Comparison of ENCODE assay signal across 1 cellular context in the genomic region with DNA sequence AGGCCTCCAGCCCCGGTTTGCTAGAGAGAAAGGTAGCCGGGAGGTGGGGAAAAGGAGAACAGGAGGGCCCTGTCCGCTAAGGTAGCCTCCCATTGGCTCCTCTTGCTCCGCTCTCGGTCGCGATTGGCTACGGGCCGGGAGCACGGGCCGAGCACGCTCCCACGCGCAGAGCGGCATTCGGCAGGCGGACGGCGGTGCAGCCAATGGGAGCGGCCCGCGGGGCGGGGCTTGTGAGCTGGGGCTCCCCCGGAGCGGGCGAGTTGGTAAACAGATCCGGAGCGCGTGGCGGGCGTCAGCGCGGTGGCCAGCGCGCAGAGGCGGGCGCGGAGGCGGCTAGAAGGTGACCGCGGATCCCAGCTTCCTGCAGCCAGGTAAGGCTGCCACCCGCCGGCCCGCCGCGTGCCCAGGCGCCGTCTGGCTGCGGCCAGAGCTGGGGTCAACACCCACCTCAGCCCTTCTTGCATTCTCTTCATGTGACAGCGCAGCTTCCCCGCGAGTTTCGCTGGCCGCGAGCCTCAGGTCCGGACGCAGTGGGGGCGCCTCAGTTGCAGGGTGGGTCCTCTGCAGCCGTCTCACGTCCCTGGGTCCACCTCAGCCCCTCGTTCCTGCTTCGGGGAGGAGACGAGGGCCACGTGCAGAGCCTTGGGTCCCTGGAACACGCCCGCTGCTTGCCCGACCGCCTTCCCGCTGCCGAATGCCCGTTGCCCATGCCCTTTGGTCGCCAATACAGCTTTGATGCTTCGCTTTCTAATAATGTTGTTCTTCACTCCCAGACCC.
TF ChIP-seq lines count a peak whose summit lies in the region.

COQ8A (plus strand) TSS at position 266 of the 777 bp plus-strand sequence. CDS start 21,092 bp downstream, outside the sequence.

TF ChIP-seq in HepG2, 621 proteins besides CTCF, POLR2A, EP300 and RAD21 (continued from another document and continues in another):
- TF ChIP-seq, protein P1, sequence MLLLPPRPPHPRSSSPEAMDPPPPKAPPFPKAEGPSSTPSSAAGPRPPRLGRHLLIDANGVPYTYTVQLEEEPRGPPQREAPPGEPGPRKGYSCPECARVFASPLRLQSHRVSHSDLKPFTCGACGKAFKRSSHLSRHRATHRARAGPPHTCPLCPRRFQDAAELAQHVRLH (CRISPR knock-in tag; IDR thresholded peaks at IDR 0.05; ENCODE audit: borderline replicate concordance, low read depth) = no peak; the same call in 1 of the 2 replicates
- TF ChIP-seq KAT2B (IDR thresholded peaks at IDR 0.05; ENCODE audit: borderline replicate concordance, low read depth, low read length) (no peak), LRRFIP1 (CRISPR knock-in tag; conservative IDR thresholded peaks at IDR 0.05) (no peak), ZNF503 (CRISPR knock-in tag; IDR thresholded peaks at IDR 0.05) (no peak), E2F1 (CRISPR knock-in tag; IDR thresholded peaks at IDR 0.05) (peak; percentile 47; the same call in 1 of the 2 replicates), ZIK1 (CRISPR knock-in tag; IDR thresholded peaks at IDR 0.05; ENCODE audit: borderline replicate concordance, low read depth) (peak; percentile 74), PCBP2 (optimal IDR thresholded peaks at IDR 0.05; ENCODE audit: low read depth, low read length, poor library complexity, severe bottlenecking) (no peak), TBP (CRISPR knock-in tag; IDR thresholded peaks at IDR 0.05) (no peak), BCL6 (CRISPR knock-in tag; IDR thresholded peaks at IDR 0.05) (0 out of 2 replicates have a peak, but pooled peaks have one; percentile 16), SMARCC2 (IDR thresholded peaks at IDR 0.05) (no peak), ZNF10 (CRISPR knock-in tag; IDR thresholded peaks at IDR 0.05; ENCODE audit: borderline replicate concordance, low read depth) (no peak), ZNF792 (CRISPR knock-in tag; IDR thresholded peaks at IDR 0.05) (no peak; the same call in 1 of the 2 replicates), ZNF569 (CRISPR knock-in tag; IDR thresholded peaks at IDR 0.05; ENCODE audit: borderline replicate concordance) (no peak), PRDM10 (CRISPR knock-in tag; IDR thresholded peaks at IDR 0.05; ENCODE audit: low read depth) (no peak), PRDM4 (CRISPR knock-in tag; IDR thresholded peaks at IDR 0.05; ENCODE audit: borderline replicate concordance) (no peak), TCF7L2 (IDR thresholded peaks at IDR 0.05; ENCODE audit: low read depth, low read length) (no peak), ARNT2 (CRISPR knock-in tag; IDR thresholded peaks at IDR 0.05; ENCODE audit: low read depth) (no peak; the same call in 1 of the 2 replicates), ARID5B (CRISPR knock-in tag; IDR thresholded peaks at IDR 0.05) (0 out of 2 replicates have a peak, but pooled peaks have one; percentile 2), MXD3 (CRISPR knock-in tag; IDR thresholded peaks at IDR 0.05) (no peak; the same call in 1 of the 2 replicates), ZNF33B (CRISPR knock-in tag; IDR thresholded peaks at IDR 0.05) (no peak), HOXD1 (CRISPR knock-in tag; IDR thresholded peaks at IDR 0.05) (peak; percentile 70), ZNF451 (CRISPR knock-in tag; IDR thresholded peaks at IDR 0.05) (0 out of 2 replicates have a peak, but pooled peaks have one; percentile 28), ZNF17 (CRISPR knock-in tag; IDR thresholded peaks at IDR 0.05) (0 out of 2 replicates have a peak, but pooled peaks have one; percentile 62)
- TF ChIP-seq, protein P2, sequence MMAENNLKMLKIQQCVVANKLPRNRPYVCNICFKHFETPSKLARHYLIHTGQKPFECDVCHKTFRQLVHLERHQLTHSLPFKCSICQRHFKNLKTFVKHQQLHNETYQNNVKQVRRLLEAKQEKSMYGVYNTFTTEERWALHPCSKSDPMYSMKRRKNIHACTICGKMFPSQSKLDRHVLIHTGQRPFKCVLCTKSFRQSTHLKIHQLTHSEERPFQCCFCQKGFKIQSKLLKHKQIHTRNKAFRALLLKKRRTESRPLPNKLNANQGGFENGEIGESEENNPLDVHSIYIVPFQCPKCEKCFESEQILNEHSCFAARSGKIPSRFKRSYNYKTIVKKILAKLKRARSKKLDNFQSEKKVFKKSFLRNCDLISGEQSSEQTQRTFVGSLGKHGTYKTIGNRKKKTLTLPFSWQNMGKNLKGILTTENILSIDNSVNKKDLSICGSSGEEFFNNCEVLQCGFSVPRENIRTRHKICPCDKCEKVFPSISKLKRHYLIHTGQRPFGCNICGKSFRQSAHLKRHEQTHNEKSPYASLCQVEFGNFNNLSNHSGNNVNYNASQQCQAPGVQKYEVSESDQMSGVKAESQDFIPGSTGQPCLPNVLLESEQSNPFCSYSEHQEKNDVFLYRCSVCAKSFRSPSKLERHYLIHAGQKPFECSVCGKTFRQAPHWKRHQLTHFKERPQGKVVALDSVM (CRISPR knock-in tag; IDR thresholded peaks at IDR 0.05) = no peak
- TF ChIP-seq, protein P3, sequence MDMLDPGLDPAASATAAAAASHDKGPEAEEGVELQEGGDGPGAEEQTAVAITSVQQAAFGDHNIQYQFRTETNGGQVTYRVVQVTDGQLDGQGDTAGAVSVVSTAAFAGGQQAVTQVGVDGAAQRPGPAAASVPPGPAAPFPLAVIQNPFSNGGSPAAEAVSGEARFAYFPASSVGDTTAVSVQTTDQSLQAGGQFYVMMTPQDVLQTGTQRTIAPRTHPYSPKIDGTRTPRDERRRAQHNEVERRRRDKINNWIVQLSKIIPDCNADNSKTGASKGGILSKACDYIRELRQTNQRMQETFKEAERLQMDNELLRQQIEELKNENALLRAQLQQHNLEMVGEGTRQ (IDR thresholded peaks at IDR 0.05; ENCODE audit: low read depth, low read length) = no peak
- TF ChIP-seq, protein P3 (CRISPR knock-in tag; IDR thresholded peaks at IDR 0.05; ENCODE audit: borderline replicate concordance) = no peak
